1 cellular context compared by ENCODE assay signal in genomic region chr17:37710344-37710886, GRCh38.
A peak's percentile ranks its signal among the peaks of the same experiment; 100 is the strongest.
TF ChIP-seq lines count a peak whose summit lies in the region.

No MANE protein-coding gene starts in this region.

TF ChIP-seq in HepG2, 621 proteins besides CTCF, POLR2A, EP300 and RAD21 (continued from another document and continues in another):
- TF ChIP-seq ZBTB39 (CRISPR knock-in tag; IDR thresholded peaks at IDR 0.05) (no peak), ZNF224 (CRISPR knock-in tag; IDR thresholded peaks at IDR 0.05) (no peak), ZSCAN9 (CRISPR knock-in tag; IDR thresholded peaks at IDR 0.05; ENCODE audit: borderline replicate concordance) (peak; percentile 82; the same call in 1 of the 2 replicates), ZNF891 (CRISPR knock-in tag; IDR thresholded peaks at IDR 0.05) (no peak), ZNF543 (CRISPR knock-in tag; IDR thresholded peaks at IDR 0.05) (no peak), ZNF282 (IDR thresholded peaks at IDR 0.05; ENCODE audit: partially characterized antibody) (no peak), ARHGAP35 (CRISPR knock-in tag; IDR thresholded peaks at IDR 0.05; ENCODE audit: borderline replicate concordance) (no peak), PHF5A (CRISPR knock-in tag; IDR thresholded peaks at IDR 0.05; ENCODE audit: low read depth, unreplicated experiment) (no peak), HMGA1 (CRISPR knock-in tag; conservative IDR thresholded peaks at IDR 0.05) (no peak), ZNF160 (CRISPR knock-in tag; IDR thresholded peaks at IDR 0.05) (no peak), ZSCAN25 (CRISPR knock-in tag; IDR thresholded peaks at IDR 0.05) (no peak), KDM5B (CRISPR knock-in tag; IDR thresholded peaks at IDR 0.05; ENCODE audit: borderline replicate concordance) (no peak), KLF13 (CRISPR knock-in tag; IDR thresholded peaks at IDR 0.05) (no peak), ZNF703 (CRISPR knock-in tag; IDR thresholded peaks at IDR 0.05; ENCODE audit: borderline replicate concordance) (no peak), ZSCAN21 (CRISPR knock-in tag; IDR thresholded peaks at IDR 0.05; ENCODE audit: borderline replicate concordance) (no peak), NAIF1 (CRISPR knock-in tag; IDR thresholded peaks at IDR 0.05; ENCODE audit: borderline replicate concordance) (no peak), ZNF616 (CRISPR knock-in tag; IDR thresholded peaks at IDR 0.05; ENCODE audit: low read depth) (no peak), SOX5 (CRISPR knock-in tag; IDR thresholded peaks at IDR 0.05; ENCODE audit: borderline replicate concordance) (peak; percentile 100), SNRNP70 (IDR thresholded peaks at IDR 0.05; ENCODE audit: low read depth, low read length) (no peak), MIER2 (CRISPR knock-in tag; IDR thresholded peaks at IDR 0.05) (no peak), SMAD1 (CRISPR knock-in tag; IDR thresholded peaks at IDR 0.05; ENCODE audit: borderline replicate concordance, low read depth) (no peak), ZNF790 (CRISPR knock-in tag; IDR thresholded peaks at IDR 0.05; ENCODE audit: borderline replicate concordance) (no peak), NBN (conservative IDR thresholded peaks at IDR 0.05) (no peak), ZNF317 (CRISPR knock-in tag; IDR thresholded peaks at IDR 0.05) (peak; percentile 64; the same call in 1 of the 2 replicates), RFXAP (CRISPR knock-in tag; IDR thresholded peaks at IDR 0.05; ENCODE audit: borderline replicate concordance) (peak; percentile 83; the same call in 1 of the 2 replicates), RNF2 (conservative IDR thresholded peaks at IDR 0.05; ENCODE audit: low read depth) (no peak), ZNF614 (CRISPR knock-in tag; IDR thresholded peaks at IDR 0.05; ENCODE audit: borderline replicate concordance) (no peak), ZNF639 (CRISPR knock-in tag; conservative IDR thresholded peaks at IDR 0.05) (no peak), RFX1 (IDR thresholded peaks at IDR 0.05) (peak; percentile 94), ZNF143 (CRISPR knock-in tag; IDR thresholded peaks at IDR 0.05) (peak; percentile 31; the same call in 1 of the 2 replicates), ZNF572 (CRISPR knock-in tag; IDR thresholded peaks at IDR 0.05) (no peak), ZNF773 (CRISPR knock-in tag; IDR thresholded peaks at IDR 0.05; ENCODE audit: borderline replicate concordance) (no peak), ZNF383 (CRISPR knock-in tag; IDR thresholded peaks at IDR 0.05; ENCODE audit: borderline replicate concordance) (no peak), CAMTA2 (CRISPR knock-in tag; IDR thresholded peaks at IDR 0.05; ENCODE audit: borderline replicate concordance) (no peak), DNMT3B (CRISPR knock-in tag; conservative IDR thresholded peaks at IDR 0.05) (no peak), MIER3 (CRISPR knock-in tag; IDR thresholded peaks at IDR 0.05; ENCODE audit: borderline replicate concordance) (no peak; the same call in 1 of the 2 replicates), KAT7 (CRISPR knock-in tag; IDR thresholded peaks at IDR 0.05; ENCODE audit: borderline replicate concordance) (no peak), TOE1 (CRISPR knock-in tag; IDR thresholded peaks at IDR 0.05) (no peak), ZNF17 (CRISPR knock-in tag; IDR thresholded peaks at IDR 0.05) (no peak), ZBTB49 (CRISPR knock-in tag; IDR thresholded peaks at IDR 0.05; ENCODE audit: borderline replicate concordance) (no peak), ZNF33B (CRISPR knock-in tag; IDR thresholded peaks at IDR 0.05) (no peak), NR2F1 (CRISPR knock-in tag; IDR thresholded peaks at IDR 0.05) (no peak)
- TF ChIP-seq, protein P1, sequence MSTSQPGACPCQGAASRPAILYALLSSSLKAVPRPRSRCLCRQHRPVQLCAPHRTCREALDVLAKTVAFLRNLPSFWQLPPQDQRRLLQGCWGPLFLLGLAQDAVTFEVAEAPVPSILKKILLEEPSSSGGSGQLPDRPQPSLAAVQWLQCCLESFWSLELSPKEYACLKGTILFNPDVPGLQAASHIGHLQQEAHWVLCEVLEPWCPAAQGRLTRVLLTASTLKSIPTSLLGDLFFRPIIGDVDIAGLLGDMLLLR (CRISPR knock-in tag; IDR thresholded peaks at IDR 0.05) = no peak
- TF ChIP-seq, protein P2, sequence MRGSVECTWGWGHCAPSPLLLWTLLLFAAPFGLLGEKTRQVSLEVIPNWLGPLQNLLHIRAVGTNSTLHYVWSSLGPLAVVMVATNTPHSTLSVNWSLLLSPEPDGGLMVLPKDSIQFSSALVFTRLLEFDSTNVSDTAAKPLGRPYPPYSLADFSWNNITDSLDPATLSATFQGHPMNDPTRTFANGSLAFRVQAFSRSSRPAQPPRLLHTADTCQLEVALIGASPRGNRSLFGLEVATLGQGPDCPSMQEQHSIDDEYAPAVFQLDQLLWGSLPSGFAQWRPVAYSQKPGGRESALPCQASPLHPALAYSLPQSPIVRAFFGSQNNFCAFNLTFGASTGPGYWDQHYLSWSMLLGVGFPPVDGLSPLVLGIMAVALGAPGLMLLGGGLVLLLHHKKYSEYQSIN (CRISPR knock-in tag; IDR thresholded peaks at IDR 0.05; ENCODE audit: borderline replicate concordance) = no peak
- TF ChIP-seq, protein P3, sequence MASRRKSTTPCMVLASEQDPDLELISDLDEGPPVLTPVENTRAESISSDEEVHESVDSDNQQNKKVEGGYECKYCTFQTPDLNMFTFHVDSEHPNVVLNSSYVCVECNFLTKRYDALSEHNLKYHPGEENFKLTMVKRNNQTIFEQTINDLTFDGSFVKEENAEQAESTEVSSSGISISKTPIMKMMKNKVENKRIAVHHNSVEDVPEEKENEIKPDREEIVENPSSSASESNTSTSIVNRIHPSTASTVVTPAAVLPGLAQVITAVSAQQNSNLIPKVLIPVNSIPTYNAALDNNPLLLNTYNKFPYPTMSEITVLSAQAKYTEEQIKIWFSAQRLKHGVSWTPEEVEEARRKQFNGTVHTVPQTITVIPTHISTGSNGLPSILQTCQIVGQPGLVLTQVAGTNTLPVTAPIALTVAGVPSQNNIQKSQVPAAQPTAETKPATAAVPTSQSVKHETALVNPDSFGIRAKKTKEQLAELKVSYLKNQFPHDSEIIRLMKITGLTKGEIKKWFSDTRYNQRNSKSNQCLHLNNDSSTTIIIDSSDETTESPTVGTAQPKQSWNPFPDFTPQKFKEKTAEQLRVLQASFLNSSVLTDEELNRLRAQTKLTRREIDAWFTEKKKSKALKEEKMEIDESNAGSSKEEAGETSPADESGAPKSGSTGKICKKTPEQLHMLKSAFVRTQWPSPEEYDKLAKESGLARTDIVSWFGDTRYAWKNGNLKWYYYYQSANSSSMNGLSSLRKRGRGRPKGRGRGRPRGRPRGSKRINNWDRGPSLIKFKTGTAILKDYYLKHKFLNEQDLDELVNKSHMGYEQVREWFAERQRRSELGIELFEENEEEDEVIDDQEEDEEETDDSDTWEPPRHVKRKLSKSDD (CRISPR knock-in tag; IDR thresholded peaks at IDR 0.05; ENCODE audit: low read depth) = no peak
- TF ChIP-seq, protein P4, sequence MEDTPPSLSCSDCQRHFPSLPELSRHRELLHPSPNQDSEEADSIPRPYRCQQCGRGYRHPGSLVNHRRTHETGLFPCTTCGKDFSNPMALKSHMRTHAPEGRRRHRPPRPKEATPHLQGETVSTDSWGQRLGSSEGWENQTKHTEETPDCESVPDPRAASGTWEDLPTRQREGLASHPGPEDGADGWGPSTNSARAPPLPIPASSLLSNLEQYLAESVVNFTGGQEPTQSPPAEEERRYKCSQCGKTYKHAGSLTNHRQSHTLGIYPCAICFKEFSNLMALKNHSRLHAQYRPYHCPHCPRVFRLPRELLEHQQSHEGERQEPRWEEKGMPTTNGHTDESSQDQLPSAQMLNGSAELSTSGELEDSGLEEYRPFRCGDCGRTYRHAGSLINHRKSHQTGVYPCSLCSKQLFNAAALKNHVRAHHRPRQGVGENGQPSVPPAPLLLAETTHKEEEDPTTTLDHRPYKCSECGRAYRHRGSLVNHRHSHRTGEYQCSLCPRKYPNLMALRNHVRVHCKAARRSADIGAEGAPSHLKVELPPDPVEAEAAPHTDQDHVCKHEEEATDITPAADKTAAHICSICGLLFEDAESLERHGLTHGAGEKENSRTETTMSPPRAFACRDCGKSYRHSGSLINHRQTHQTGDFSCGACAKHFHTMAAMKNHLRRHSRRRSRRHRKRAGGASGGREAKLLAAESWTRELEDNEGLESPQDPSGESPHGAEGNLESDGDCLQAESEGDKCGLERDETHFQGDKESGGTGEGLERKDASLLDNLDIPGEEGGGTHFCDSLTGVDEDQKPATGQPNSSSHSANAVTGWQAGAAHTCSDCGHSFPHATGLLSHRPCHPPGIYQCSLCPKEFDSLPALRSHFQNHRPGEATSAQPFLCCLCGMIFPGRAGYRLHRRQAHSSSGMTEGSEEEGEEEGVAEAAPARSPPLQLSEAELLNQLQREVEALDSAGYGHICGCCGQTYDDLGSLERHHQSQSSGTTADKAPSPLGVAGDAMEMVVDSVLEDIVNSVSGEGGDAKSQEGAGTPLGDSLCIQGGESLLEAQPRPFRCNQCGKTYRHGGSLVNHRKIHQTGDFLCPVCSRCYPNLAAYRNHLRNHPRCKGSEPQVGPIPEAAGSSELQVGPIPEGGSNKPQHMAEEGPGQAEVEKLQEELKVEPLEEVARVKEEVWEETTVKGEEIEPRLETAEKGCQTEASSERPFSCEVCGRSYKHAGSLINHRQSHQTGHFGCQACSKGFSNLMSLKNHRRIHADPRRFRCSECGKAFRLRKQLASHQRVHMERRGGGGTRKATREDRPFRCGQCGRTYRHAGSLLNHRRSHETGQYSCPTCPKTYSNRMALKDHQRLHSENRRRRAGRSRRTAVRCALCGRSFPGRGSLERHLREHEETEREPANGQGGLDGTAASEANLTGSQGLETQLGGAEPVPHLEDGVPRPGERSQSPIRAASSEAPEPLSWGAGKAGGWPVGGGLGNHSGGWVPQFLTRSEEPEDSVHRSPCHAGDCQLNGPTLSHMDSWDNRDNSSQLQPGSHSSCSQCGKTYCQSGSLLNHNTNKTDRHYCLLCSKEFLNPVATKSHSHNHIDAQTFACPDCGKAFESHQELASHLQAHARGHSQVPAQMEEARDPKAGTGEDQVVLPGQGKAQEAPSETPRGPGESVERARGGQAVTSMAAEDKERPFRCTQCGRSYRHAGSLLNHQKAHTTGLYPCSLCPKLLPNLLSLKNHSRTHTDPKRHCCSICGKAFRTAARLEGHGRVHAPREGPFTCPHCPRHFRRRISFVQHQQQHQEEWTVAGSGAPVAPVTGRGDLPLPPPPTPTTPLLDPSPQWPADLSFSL (CRISPR knock-in tag; IDR thresholded peaks at IDR 0.05) = no peak
- TF ChIP-seq, protein P5, sequence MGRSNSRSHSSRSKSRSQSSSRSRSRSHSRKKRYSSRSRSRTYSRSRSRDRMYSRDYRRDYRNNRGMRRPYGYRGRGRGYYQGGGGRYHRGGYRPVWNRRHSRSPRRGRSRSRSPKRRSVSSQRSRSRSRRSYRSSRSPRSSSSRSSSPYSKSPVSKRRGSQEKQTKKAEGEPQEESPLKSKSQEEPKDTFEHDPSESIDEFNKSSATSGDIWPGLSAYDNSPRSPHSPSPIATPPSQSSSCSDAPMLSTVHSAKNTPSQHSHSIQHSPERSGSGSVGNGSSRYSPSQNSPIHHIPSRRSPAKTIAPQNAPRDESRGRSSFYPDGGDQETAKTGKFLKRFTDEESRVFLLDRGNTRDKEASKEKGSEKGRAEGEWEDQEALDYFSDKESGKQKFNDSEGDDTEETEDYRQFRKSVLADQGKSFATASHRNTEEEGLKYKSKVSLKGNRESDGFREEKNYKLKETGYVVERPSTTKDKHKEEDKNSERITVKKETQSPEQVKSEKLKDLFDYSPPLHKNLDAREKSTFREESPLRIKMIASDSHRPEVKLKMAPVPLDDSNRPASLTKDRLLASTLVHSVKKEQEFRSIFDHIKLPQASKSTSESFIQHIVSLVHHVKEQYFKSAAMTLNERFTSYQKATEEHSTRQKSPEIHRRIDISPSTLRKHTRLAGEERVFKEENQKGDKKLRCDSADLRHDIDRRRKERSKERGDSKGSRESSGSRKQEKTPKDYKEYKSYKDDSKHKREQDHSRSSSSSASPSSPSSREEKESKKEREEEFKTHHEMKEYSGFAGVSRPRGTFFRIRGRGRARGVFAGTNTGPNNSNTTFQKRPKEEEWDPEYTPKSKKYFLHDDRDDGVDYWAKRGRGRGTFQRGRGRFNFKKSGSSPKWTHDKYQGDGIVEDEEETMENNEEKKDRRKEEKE (IDR thresholded peaks at IDR 0.05) = no peak
